ENCODE assay signal across 7 cellular contexts in the genomic region with DNA sequence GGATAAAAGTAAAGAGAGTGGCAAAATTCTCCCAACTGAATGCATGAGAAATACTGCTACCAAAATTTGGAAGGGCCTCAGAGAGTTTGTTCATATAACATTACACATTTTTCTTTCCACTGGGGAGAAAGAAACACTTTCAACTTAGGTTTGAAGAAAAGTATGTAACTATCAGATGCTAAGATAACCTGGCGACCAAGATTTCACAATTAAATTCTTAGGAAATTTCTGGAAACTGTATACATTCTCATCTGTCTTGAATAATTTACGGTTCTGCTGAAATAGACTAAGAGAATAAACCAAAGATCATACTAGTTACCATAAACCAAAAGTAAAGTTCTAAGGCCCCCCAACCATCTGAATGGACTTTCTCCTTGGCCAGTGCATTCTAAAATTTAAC.
"Had no signal": no experiment of that assay in that cellular context is flagged by ENCODE, and none has a peak within 500 bp of the region (broad histone marks: within the 10 kb centered on the region; RNA-seq: fewer than 3 reads in every experiment).

No MANE protein-coding gene starts in this region.

- H3K4me3 ChIP-seq: GM23248 had no signal

- H3K27ac ChIP-seq: GM23248, HL-60 had no signal

- ATAC-seq: HepG2 had no signal

- H3K9ac ChIP-seq: GM23248 had no signal

- DNase-seq: GM23248, GOT3, H9, HCEC 1CT, KBM-7 had no signal
